8 cellular contexts compared by ENCODE assay signal in genomic region chr10:30433779-30434272, GRCh38. TPM values are rescaled to one million over a fixed set of nuclear protein-coding genes. Genes with fewer than 3 reads are reported as not detected.
A peak's percentile ranks its signal among the peaks of the same experiment; 100 is the strongest.
DNase-seq lines count a peak whose midpoint lies in the region; ATAC-seq and TF ChIP-seq lines count a peak whose summit lies in the region.

Gene MAP3K8, plus strand, starts transcription at chr10:30434184. Its CDS starts 4,755 bp downstream, at chr10:30438939.

- DNase-seq in DMS153 treated with DMSO at 0.1 percent for 48 hours (lab: John Stamatoyannopoulos, UW; ENCODE audit: unreplicated experiment) (peak; percentile 22), HT1080 (ENCODE audit: low read depth) (peak; percentile 79), SJCRH30 (peak; percentile 81 to 83), foreskin keratinocyte (peak in 1 of 2 donors; percentile 76)
- DNase-seq in activated gamma-delta T cell treated with anti-CD3 and anti-CD28 coated beads, Interleukin-2, amount 50 U/mL, for 16 hours (ENCODE audit: low read depth), result peak; percentile 83

- H3K27ac ChIP-seq in SJCRH30 (peak within 1 kb of the TSS; percentile 50; the same call in 1 of the 2 replicates), foreskin keratinocyte (peak within 1 kb of the TSS; percentile 93), subcutaneous abdominal adipose tissue (ENCODE audit: low read depth, low read length) (peak within 1 kb of the TSS; percentile 99)

- no peak for TF ChIP-seq CTCF in foreskin keratinocyte (conservative IDR thresholded peaks at IDR 0.05)

- no peaks in the 10 kb centered on the region for H3K36me3 ChIP-seq in SJCRH30
- H3K36me3 ChIP-seq in neuron (ENCODE audit: insufficient read depth, low read length), result peaks cover 2% of the 10 kb centered on the region
- peaks cover under 1 to 17% (median 6%) of the 10 kb centered on the region in 5 donors for H3K36me3 ChIP-seq in subcutaneous abdominal adipose tissue (ENCODE audit: control insufficient read depth in 5 of 5, insufficient read depth in 5 of 5, low read length in 5 of 5)

- H3K9me3 ChIP-seq in SJCRH30 (replicated peaks) (no peaks in the 10 kb centered on the region), neuron (ENCODE audit: low read length) (no peaks in the 10 kb centered on the region), subcutaneous abdominal adipose tissue (ENCODE audit: control insufficient read depth in 5 of 5, low read length in 5 of 5) (no peaks in the 10 kb centered on the region)

- H3K4me3 ChIP-seq in SJCRH30 (peak within 1 kb of the TSS; percentile 75), neuron (ENCODE audit: low read length) (peak within 1 kb of the TSS; percentile 72), subcutaneous abdominal adipose tissue (ENCODE audit: low read depth in 1 of 5, low read length in 5 of 5) (peak within 1 kb of the TSS; percentile 79 to 95 (median 92))

- ATAC-seq in GM21367 (IDR thresholded peaks at IDR 0.05; ENCODE audit: unreplicated experiment) (peak; percentile 48), foreskin keratinocyte (peak; percentile 77)

- H3K4me1 ChIP-seq in SJCRH30, result peaks cover 6% of the 10 kb centered on the region
- H3K4me1 ChIP-seq in foreskin keratinocyte, result peaks cover 33% of the 10 kb centered on the region
- H3K4me1 ChIP-seq in neuron (ENCODE audit: insufficient read depth, low read length), result peaks cover 33% of the 10 kb centered on the region
- peaks cover 15 to 61% (median 51%) of the 10 kb centered on the region in 5 donors for H3K4me1 ChIP-seq in subcutaneous abdominal adipose tissue (ENCODE audit: control insufficient read depth in 5 of 5, insufficient read depth in 5 of 5, low read length in 5 of 5)

- peak within 1 kb of the TSS; percentile 97 to 99 (median 99) for H3K9ac ChIP-seq in subcutaneous abdominal adipose tissue (ENCODE audit: low read length in 5 of 5)

- peak within 1 kb of the TSS; percentile 92 for H2AFZ ChIP-seq in neuron (ENCODE audit: low read depth, low read length)

- H3K27me3 ChIP-seq in SJCRH30 (peaks cover 12% of the 10 kb centered on the region), foreskin keratinocyte (no peaks in the 10 kb centered on the region), neuron (ENCODE audit: insufficient read depth, low read length) (no peaks in the 10 kb centered on the region), subcutaneous abdominal adipose tissue (ENCODE audit: control insufficient read depth in 5 of 5, insufficient read depth in 4 of 5, low read length in 5 of 5) (no peaks in the 10 kb centered on the region)

RNA-seq across cellular contexts. Expression of gene MAP3K8, which starts in this region (rescaled TPM):
- total RNA-seq in HT1080 (2014; rRNA removed; shearing (Covaris generic)), result 0.59 and 0.67 TPM in 2 replicates
- polyA plus RNA-seq in HT1080 (2015; cell fraction: cytosol; rRNA removed), result 0.15 and 0.41 TPM in 2 replicates
- polyA plus RNA-seq in HT1080 (2015; cell fraction: nucleus; rRNA removed), result 0.55 and 0.94 TPM in 2 replicates
- 0.53 and 1.2 TPM in 2 replicates for total RNA-seq in SJCRH30 (2014; rRNA removed; shearing (Covaris generic))
- total RNA-seq in foreskin keratinocyte, result 1.2 and 2.1 TPM in 2 replicates
- polyA plus RNA-seq in foreskin keratinocyte, result 1.5 and 1.8 TPM in 2 replicates

Comparison
In these comparisons a context has a peak if more than half of its experiments do, and no peak if none do; other contexts are left out.
1. Peak in DNase-seq in HT1080; RNA of the gene not detected or under 1 TPM.